In the genomic region with DNA sequence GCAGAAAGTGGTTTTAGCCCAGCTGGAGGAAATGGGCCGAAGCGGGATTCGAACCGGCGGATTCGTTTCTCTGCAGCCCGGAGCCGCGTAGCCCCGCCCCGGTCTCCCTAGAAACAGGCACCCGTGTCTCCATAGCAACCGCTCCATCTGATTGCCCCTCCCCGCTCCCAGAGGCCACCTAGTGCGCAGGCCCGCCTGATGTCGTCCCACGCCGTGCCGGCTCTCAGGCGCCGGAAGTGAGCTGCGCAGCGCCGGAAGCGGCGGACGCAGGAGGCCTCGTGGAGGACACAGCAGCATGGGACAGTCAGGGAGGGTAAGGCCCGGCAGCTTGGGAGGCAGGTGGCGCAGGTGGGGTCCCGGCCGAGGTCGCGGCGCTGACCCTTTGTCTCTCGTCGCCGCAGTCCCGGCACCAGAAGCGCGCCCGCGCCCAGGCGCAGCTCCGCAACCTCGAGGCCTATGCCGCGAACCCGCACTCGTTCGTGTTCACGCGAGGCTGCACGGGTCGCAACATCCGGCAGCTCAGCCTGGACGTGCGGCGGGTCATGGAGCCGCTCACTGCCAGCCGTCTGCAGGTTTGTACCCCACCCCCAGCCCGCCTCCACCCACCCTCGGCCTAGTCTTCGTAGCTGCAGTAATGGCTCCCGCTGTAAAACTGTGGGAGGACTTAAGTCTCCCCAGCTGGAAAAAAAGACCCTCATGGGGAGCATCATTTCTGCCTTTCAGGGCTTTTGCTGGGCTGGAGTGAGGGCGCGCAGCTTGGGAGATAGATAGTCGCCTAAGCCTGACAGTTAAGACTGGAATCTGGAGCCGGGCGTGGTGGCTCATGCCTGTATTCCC, we compare ENCODE assay signal across 1 cellular context.
TF ChIP-seq lines count a peak whose summit lies in the region.

A gene with protein sequence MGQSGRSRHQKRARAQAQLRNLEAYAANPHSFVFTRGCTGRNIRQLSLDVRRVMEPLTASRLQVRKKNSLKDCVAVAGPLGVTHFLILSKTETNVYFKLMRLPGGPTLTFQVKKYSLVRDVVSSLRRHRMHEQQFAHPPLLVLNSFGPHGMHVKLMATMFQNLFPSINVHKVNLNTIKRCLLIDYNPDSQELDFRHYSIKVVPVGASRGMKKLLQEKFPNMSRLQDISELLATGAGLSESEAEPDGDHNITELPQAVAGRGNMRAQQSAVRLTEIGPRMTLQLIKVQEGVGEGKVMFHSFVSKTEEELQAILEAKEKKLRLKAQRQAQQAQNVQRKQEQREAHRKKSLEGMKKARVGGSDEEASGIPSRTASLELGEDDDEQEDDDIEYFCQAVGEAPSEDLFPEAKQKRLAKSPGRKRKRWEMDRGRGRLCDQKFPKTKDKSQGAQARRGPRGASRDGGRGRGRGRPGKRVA (plus strand): TSS at position 263 of the 837 bp plus-strand sequence. CDS start 33 bp downstream, at position 296.

TF ChIP-seq in HepG2, 621 proteins besides CTCF, POLR2A, EP300 and RAD21 (continued from another document and continues in another):
- TF ChIP-seq ATF7 (IDR thresholded peaks at IDR 0.05): no peak
- TF ChIP-seq ATF7 (CRISPR knock-in tag; IDR thresholded peaks at IDR 0.05): 0 out of 2 replicates have a peak, but pooled peaks have one; percentile 30
- TF ChIP-seq, protein P1, sequence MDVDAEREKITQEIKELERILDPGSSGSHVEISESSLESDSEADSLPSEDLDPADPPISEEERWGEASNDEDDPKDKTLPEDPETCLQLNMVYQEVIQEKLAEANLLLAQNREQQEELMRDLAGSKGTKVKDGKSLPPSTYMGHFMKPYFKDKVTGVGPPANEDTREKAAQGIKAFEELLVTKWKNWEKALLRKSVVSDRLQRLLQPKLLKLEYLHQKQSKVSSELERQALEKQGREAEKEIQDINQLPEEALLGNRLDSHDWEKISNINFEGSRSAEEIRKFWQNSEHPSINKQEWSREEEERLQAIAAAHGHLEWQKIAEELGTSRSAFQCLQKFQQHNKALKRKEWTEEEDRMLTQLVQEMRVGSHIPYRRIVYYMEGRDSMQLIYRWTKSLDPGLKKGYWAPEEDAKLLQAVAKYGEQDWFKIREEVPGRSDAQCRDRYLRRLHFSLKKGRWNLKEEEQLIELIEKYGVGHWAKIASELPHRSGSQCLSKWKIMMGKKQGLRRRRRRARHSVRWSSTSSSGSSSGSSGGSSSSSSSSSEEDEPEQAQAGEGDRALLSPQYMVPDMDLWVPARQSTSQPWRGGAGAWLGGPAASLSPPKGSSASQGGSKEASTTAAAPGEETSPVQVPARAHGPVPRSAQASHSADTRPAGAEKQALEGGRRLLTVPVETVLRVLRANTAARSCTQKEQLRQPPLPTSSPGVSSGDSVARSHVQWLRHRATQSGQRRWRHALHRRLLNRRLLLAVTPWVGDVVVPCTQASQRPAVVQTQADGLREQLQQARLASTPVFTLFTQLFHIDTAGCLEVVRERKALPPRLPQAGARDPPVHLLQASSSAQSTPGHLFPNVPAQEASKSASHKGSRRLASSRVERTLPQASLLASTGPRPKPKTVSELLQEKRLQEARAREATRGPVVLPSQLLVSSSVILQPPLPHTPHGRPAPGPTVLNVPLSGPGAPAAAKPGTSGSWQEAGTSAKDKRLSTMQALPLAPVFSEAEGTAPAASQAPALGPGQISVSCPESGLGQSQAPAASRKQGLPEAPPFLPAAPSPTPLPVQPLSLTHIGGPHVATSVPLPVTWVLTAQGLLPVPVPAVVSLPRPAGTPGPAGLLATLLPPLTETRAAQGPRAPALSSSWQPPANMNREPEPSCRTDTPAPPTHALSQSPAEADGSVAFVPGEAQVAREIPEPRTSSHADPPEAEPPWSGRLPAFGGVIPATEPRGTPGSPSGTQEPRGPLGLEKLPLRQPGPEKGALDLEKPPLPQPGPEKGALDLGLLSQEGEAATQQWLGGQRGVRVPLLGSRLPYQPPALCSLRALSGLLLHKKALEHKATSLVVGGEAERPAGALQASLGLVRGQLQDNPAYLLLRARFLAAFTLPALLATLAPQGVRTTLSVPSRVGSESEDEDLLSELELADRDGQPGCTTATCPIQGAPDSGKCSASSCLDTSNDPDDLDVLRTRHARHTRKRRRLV (CRISPR knock-in tag; IDR thresholded peaks at IDR 0.05): no peak
- TF ChIP-seq, protein P2, sequence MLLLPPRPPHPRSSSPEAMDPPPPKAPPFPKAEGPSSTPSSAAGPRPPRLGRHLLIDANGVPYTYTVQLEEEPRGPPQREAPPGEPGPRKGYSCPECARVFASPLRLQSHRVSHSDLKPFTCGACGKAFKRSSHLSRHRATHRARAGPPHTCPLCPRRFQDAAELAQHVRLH (CRISPR knock-in tag; IDR thresholded peaks at IDR 0.05; ENCODE audit: borderline replicate concordance, low read depth): peak; percentile 88; the same call in 1 of the 2 replicates
- TF ChIP-seq ZNF101 (CRISPR knock-in tag; IDR thresholded peaks at IDR 0.05; ENCODE audit: borderline replicate concordance, low read depth): no peak
- TF ChIP-seq ZNF121 (CRISPR knock-in tag; IDR thresholded peaks at IDR 0.05): peak; percentile 51; the same call in 1 of the 2 replicates
- peak; percentile 92 for TF ChIP-seq ELF1 (CRISPR knock-in tag; IDR thresholded peaks at IDR 0.05)
- TF ChIP-seq ZNF570 (CRISPR knock-in tag; IDR thresholded peaks at IDR 0.05; ENCODE audit: borderline replicate concordance): no peak
- TF ChIP-seq MTF2 (CRISPR knock-in tag; IDR thresholded peaks at IDR 0.05; ENCODE audit: borderline replicate concordance): peak; percentile 37; the same call in 1 of the 2 replicates
- TF ChIP-seq ZNF850 (CRISPR knock-in tag; conservative IDR thresholded peaks at IDR 0.05): no peak
- peak; percentile 51 for TF ChIP-seq BCL6 (CRISPR knock-in tag; IDR thresholded peaks at IDR 0.05)
- TF ChIP-seq SRSF4 (IDR thresholded peaks at IDR 0.05; ENCODE audit: low read depth, low read length, poor library complexity, severe bottlenecking): no peak
- TF ChIP-seq TP53 (CRISPR knock-in tag; conservative IDR thresholded peaks at IDR 0.05): no peak
- no peak for TF ChIP-seq PAF1 (CRISPR knock-in tag; IDR thresholded peaks at IDR 0.05)
- TF ChIP-seq ZNF484 (CRISPR knock-in tag; IDR thresholded peaks at IDR 0.05; ENCODE audit: borderline replicate concordance, low read depth): no peak
- TF ChIP-seq SNAI1 (CRISPR knock-in tag; IDR thresholded peaks at IDR 0.05; ENCODE audit: borderline replicate concordance): no peak
- TF ChIP-seq KDM5B (CRISPR knock-in tag; IDR thresholded peaks at IDR 0.05; ENCODE audit: borderline replicate concordance): peak; percentile 95
- TF ChIP-seq ZNF451 (CRISPR knock-in tag; IDR thresholded peaks at IDR 0.05): peak; percentile 77
- TF ChIP-seq, protein P3, sequence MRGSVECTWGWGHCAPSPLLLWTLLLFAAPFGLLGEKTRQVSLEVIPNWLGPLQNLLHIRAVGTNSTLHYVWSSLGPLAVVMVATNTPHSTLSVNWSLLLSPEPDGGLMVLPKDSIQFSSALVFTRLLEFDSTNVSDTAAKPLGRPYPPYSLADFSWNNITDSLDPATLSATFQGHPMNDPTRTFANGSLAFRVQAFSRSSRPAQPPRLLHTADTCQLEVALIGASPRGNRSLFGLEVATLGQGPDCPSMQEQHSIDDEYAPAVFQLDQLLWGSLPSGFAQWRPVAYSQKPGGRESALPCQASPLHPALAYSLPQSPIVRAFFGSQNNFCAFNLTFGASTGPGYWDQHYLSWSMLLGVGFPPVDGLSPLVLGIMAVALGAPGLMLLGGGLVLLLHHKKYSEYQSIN (CRISPR knock-in tag; IDR thresholded peaks at IDR 0.05; ENCODE audit: borderline replicate concordance): no peak
- TF ChIP-seq, protein P4, sequence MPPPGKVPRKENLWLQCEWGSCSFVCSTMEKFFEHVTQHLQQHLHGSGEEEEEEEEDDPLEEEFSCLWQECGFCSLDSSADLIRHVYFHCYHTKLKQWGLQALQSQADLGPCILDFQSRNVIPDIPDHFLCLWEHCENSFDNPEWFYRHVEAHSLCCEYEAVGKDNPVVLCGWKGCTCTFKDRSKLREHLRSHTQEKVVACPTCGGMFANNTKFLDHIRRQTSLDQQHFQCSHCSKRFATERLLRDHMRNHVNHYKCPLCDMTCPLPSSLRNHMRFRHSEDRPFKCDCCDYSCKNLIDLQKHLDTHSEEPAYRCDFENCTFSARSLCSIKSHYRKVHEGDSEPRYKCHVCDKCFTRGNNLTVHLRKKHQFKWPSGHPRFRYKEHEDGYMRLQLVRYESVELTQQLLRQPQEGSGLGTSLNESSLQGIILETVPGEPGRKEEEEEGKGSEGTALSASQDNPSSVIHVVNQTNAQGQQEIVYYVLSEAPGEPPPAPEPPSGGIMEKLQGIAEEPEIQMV (CRISPR knock-in tag; IDR thresholded peaks at IDR 0.05; ENCODE audit: low read depth): peak; percentile 79
- TF ChIP-seq, protein P5, sequence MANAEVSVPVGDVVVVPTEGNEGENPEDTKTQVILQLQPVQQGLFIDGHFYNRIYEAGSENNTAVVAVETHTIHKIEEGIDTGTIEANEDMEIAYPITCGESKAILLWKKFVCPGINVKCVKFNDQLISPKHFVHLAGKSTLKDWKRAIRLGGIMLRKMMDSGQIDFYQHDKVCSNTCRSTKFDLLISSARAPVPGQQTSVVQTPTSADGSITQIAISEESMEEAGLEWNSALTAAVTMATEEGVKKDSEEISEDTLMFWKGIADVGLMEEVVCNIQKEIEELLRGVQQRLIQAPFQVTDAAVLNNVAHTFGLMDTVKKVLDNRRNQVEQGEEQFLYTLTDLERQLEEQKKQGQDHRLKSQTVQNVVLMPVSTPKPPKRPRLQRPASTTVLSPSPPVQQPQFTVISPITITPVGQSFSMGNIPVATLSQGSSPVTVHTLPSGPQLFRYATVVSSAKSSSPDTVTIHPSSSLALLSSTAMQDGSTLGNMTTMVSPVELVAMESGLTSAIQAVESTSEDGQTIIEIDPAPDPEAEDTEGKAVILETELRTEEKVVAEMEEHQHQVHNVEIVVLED (CRISPR knock-in tag; IDR thresholded peaks at IDR 0.05; ENCODE audit: borderline replicate concordance): peak; percentile 90
- TF ChIP-seq, protein P6, sequence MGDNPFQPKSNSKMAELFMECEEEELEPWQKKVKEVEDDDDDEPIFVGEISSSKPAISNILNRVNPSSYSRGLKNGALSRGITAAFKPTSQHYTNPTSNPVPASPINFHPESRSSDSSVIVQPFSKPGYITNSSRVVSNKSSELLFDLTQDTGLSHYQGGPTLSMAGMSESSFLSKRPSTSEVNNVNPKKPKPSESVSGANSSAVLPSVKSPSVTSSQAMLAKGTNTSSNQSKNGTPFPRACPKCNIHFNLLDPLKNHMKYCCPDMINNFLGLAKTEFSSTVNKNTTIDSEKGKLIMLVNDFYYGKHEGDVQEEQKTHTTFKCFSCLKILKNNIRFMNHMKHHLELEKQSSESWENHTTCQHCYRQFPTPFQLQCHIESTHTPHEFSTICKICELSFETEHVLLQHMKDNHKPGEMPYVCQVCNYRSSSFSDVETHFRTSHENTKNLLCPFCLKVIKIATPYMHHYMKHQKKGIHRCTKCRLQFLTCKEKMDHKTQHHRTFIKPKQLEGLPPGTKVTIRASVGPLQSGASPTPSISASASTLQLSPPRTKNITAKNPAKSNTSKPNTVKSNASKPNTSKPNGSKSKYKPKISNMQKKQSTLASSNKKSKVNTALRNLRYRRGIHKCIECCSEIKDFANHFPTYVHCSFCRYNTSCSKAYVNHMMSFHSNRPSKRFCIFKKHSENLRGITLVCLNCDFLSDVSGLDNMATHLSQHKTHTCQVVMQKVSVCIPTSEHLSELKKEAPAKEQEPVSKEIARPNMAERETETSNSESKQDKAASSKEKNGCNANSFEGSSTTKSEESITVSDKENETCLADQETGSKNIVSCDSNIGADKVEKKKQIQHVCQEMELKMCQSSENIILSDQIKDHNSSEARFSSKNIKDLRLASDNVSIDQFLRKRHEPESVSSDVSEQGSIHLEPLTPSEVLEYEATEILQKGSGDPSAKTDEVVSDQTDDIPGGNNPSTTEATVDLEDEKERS (CRISPR knock-in tag; IDR thresholded peaks at IDR 0.05): peak; percentile 94
- no peak for TF ChIP-seq ZNF615 (CRISPR knock-in tag; IDR thresholded peaks at IDR 0.05; ENCODE audit: borderline replicate concordance)
- TF ChIP-seq, protein P7, sequence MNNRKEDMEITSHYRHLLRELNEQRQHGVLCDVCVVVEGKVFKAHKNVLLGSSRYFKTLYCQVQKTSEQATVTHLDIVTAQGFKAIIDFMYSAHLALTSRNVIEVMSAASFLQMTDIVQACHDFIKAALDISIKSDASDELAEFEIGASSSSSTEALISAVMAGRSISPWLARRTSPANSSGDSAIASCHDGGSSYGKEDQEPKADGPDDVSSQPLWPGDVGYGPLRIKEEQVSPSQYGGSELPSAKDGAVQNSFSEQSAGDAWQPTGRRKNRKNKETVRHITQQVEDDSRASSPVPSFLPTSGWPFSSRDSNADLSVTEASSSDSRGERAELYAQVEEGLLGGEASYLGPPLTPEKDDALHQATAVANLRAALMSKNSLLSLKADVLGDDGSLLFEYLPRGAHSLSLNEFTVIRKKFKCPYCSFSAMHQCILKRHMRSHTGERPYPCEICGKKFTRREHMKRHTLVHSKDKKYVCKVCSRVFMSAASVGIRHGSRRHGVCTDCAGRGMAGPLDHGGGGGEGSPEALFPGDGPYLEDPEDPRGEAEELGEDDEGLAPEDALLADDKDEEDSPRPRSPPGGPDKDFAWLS (CRISPR knock-in tag; IDR thresholded peaks at IDR 0.05; ENCODE audit: borderline replicate concordance): no peak
- no peak for TF ChIP-seq ZNF460 (CRISPR knock-in tag; IDR thresholded peaks at IDR 0.05; ENCODE audit: borderline replicate concordance)
- TF ChIP-seq ZNF569 (CRISPR knock-in tag; IDR thresholded peaks at IDR 0.05; ENCODE audit: borderline replicate concordance): no peak
- no peak for TF ChIP-seq ARNT (IDR thresholded peaks at IDR 0.05)
- TF ChIP-seq HOXD1 (CRISPR knock-in tag; IDR thresholded peaks at IDR 0.05): 0 out of 2 replicates have a peak, but pooled peaks have one; percentile 22
- TF ChIP-seq, protein P8, sequence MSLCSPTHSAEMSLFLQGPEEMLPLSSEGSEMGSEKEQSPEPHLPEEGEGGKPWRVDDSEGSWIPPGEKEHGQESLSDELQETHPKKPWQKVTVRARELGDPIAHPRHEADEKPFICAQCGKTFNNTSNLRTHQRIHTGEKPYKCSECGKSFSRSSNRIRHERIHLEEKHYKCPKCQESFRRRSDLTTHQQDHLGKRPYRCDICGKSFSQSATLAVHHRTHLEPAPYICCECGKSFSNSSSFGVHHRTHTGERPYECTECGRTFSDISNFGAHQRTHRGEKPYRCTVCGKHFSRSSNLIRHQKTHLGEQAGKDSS (CRISPR knock-in tag; IDR thresholded peaks at IDR 0.05; ENCODE audit: borderline replicate concordance, low read depth): peak; percentile 74; the same call in 1 of the 2 replicates
- no peak for TF ChIP-seq ZNF678 (CRISPR knock-in tag; IDR thresholded peaks at IDR 0.05)
- TF ChIP-seq PHF20 (CRISPR knock-in tag; IDR thresholded peaks at IDR 0.05): peak; percentile 97
- TF ChIP-seq ZNF124 (CRISPR knock-in tag; IDR thresholded peaks at IDR 0.05): no peak
- TF ChIP-seq, protein P9, sequence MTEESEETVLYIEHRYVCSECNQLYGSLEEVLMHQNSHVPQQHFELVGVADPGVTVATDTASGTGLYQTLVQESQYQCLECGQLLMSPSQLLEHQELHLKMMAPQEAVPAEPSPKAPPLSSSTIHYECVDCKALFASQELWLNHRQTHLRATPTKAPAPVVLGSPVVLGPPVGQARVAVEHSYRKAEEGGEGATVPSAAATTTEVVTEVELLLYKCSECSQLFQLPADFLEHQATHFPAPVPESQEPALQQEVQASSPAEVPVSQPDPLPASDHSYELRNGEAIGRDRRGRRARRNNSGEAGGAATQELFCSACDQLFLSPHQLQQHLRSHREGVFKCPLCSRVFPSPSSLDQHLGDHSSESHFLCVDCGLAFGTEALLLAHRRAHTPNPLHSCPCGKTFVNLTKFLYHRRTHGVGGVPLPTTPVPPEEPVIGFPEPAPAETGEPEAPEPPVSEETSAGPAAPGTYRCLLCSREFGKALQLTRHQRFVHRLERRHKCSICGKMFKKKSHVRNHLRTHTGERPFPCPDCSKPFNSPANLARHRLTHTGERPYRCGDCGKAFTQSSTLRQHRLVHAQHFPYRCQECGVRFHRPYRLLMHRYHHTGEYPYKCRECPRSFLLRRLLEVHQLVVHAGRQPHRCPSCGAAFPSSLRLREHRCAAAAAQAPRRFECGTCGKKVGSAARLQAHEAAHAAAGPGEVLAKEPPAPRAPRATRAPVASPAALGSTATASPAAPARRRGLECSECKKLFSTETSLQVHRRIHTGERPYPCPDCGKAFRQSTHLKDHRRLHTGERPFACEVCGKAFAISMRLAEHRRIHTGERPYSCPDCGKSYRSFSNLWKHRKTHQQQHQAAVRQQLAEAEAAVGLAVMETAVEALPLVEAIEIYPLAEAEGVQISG (CRISPR knock-in tag; IDR thresholded peaks at IDR 0.05): peak; percentile 96
